23 cellular contexts compared by ENCODE assay signal in the genomic region with DNA sequence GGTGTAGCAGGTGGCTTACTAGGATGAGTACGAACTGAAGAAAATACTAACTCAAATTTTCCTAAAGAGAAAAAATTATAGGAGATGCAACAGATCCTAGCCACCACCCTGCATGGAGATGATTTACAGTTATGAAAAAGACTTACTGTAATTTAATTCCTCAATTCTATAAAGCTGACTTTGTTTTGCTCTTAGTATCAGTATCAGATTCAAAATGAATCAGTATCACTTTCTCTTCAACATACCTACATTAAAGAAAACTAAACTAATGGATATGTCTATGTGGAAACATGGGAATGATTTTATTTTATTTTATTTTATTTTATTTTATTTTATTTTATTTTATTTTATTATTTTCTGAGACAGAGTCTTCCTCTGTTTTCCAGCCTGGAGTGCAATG.
"Had no signal": no experiment of that assay in that cellular context is flagged by ENCODE, and none has a peak within 500 bp of the region (broad histone marks: within the 10 kb centered on the region; RNA-seq: fewer than 3 reads in every experiment).

No MANE protein-coding gene starts in this region.

- H3K27me3 ChIP-seq: esophagus muscularis mucosa, foreskin keratinocyte, gastroesophageal sphincter, heart left ventricle, hepatocyte, left lung had no signal

- ATAC-seq: effector memory CD8-positive, alpha-beta T cell; foreskin keratinocyte; gastroesophageal sphincter; heart left ventricle; left cardiac atrium; left lung; left ventricle myocardium superior; lower lobe of right lung; mucosa of descending colon; naive thymus-derived CD8-positive, alpha-beta T cell had no signal

- H3K27ac ChIP-seq: coronary artery, esophagus muscularis mucosa, foreskin keratinocyte, gastroesophageal sphincter, heart left ventricle, hepatocyte, left lung, lower lobe of right lung had no signal

- H3K36me3 ChIP-seq: esophagus muscularis mucosa, gastroesophageal sphincter, heart left ventricle, left lung, lower lobe of right lung had no signal

- FAIRE-seq: endometrium, frontal cortex had no signal

- H3K4me1 ChIP-seq: esophagus muscularis mucosa, foreskin keratinocyte, gastroesophageal sphincter, heart left ventricle, left lung, lower lobe of right lung had no signal

- DNase-seq: dermis blood vessel endothelial cell; effector CD8-positive, alpha-beta T cell; effector memory CD8-positive, alpha-beta T cell; endodermal cell; foreskin keratinocyte; heart left ventricle; hypothalamus; immature natural killer cell; islet precursor cell; left cardiac atrium; left lung; left ventricle myocardium superior; lower lobe of right lung; mesenchymal stem cell; mucosa of descending colon; naive B cell; naive thymus-derived CD8-positive, alpha-beta T cell had no signal

- H3K9me3 ChIP-seq: esophagus muscularis mucosa, gastroesophageal sphincter, heart left ventricle, left lung, lower lobe of right lung, mucosa of descending colon had no signal

- H3K4me3 ChIP-seq: coronary artery, esophagus muscularis mucosa, gastroesophageal sphincter, heart left ventricle, hepatocyte, left lung, lower lobe of right lung, mucosa of descending colon had no signal
